ENCODE assay signal across 28 cellular contexts in the genomic region with DNA sequence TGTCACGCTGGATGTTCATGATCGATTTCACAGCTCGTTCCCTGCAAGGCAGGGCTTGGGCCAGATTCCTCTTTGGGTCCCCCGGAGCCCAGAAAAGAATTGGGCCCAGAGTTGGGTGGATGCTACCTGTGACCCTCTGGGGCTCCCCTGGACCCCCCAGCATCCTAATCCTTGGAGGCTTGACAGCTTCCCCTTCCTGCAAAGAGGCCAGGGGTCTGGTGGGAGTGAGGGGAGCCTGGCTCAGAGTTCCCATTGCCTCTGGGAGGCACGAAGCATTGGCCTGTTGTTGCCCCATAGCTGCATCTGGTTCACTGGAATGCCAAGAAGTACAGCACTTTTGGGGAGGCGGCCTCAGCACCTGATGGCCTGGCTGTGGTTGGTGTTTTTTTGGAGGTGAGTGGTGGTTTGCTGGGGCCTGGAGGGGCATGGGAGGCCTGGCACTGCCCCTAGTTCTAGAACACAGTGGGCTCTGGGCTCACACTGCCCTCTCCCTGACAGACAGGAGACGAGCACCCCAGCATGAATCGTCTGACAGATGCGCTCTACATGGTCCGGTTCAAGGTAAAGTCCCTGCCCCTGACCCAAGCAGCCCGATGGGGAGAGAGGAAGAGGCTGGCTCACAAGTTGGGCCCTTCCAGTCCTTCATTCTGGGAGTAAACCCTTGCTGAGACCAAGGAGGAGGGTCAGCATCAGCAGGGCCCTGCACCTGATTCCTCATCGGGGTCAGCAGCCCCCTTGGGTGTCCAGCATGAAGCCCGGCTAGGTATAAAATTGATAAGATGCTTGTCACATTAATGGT. TPM values are rescaled to one million over a fixed set of nuclear protein-coding genes. Genes with fewer than 3 reads are reported as not detected.
"Had no signal": no experiment of that assay in that cellular context is flagged by ENCODE, and none has a peak within 500 bp of the region (broad histone marks: within the 10 kb centered on the region; RNA-seq: fewer than 3 reads in every experiment).

No MANE protein-coding gene starts in this region.

- H3K36me3 Mint-ChIP-seq: activated CD8-positive, alpha-beta memory T cell treated with anti-CD3 and anti-CD28 coated beads, Interleukin-2, amount 10 ng/mL, durations not matched to agents 7 days and 5 days; activated naive CD8-positive, alpha-beta T cell treated with anti-CD3 and anti-CD28 coated beads for 36 hours had no signal

- ATAC-seq: activated CD8-positive, alpha-beta memory T cell treated with anti-CD3 and anti-CD28 coated beads, Interleukin-2, amount 10 ng/mL, durations not matched to agents 7 days and 5 days; Panc1 had no signal

- H3K4me3 ChIP-seq: SJCRH30 had no signal

- H3K27me3 ChIP-seq: SJCRH30 had no signal

- H3K9me3 ChIP-seq: SJCRH30 had no signal

- H3K27ac ChIP-seq: SJCRH30 had no signal

- DNase-seq: activated CD4-positive, alpha-beta T cell treated with anti-CD3 and anti-CD28 coated beads, Interleukin-2, amount 10 ng/mL, durations not matched to agents 24 days and 14 days; activated CD4-positive, alpha-beta T cell treated with anti-CD3 and anti-CD28 coated beads, Interleukin-2, amount 50 U/mL, for 48 hours; activated CD8-positive, alpha-beta memory T cell treated with anti-CD3 and anti-CD28 coated beads, Interleukin-2, amount 10 ng/mL, durations not matched to agents 7 days and 5 days; activated naive CD4-positive, alpha-beta T cell treated with Interleukin-2 at 50 U/mL for 16 hours; activated naive CD8-positive, alpha-beta T cell treated with anti-CD3 and anti-CD28 coated beads for 36 hours; cerebellar nuclear complex; KG1; NCI-H1092; NCI-H1417; NCI-H1930; NCI-H2107; NCI-H2171 treated with DMSO at 0.1 percent for 48 hours; NCI-H226; NCI-H526 treated with DMSO at 0.1 percent for 48 hours; NCI-H82; NK-92 treated with Interleukin-12 subunit alpha and Interleukin-12 subunit beta, amount 100 ng/mL, for 24 hours; OCI-M1; Right ventricle myocardium superior; RPMI8226; SJCRH30 had no signal

- H3K36me3 ChIP-seq: SJCRH30 had no signal

- H3K4me1 ChIP-seq: SJCRH30 had no signal

- H3K4me3 Mint-ChIP-seq: activated CD4-positive, alpha-beta T cell treated with anti-CD3 and anti-CD28 coated beads, Interleukin-2, amount 10 ng/mL, durations not matched to agents 24 days and 14 days; activated CD8-positive, alpha-beta memory T cell treated with anti-CD3 and anti-CD28 coated beads, Interleukin-2, amount 10 ng/mL, durations not matched to agents 7 days and 5 days; activated naive CD8-positive, alpha-beta T cell treated with anti-CD3 and anti-CD28 coated beads for 36 hours; activated T-cell treated with anti-CD3 and anti-CD28 coated beads, Interleukin-2, amount 50 U/mL, for 24 hours; T-helper 1 cell treated with Interleukin-12 subunit alpha and Interleukin-12 subunit beta and Interleukin-4 antibody, amounts not matched to agents 30 μg/mL and 1 μg/mL, for 36 hours had no signal

- H3K27ac Mint-ChIP-seq: activated CD4-positive, alpha-beta T cell treated with anti-CD3 and anti-CD28 coated beads, Interleukin-2, amount 10 ng/mL, durations not matched to agents 24 days and 14 days; activated CD8-positive, alpha-beta memory T cell treated with anti-CD3 and anti-CD28 coated beads, Interleukin-2, amount 10 ng/mL, durations not matched to agents 7 days and 5 days; activated naive CD8-positive, alpha-beta T cell treated with anti-CD3 and anti-CD28 coated beads for 36 hours; activated T-cell treated with anti-CD3 and anti-CD28 coated beads, Interleukin-2, amount 50 U/mL, for 24 hours; T-helper 1 cell treated with Interleukin-12 subunit alpha and Interleukin-12 subunit beta and Interleukin-4 antibody, amounts not matched to agents 30 μg/mL and 1 μg/mL, for 36 hours had no signal

- H3K9me3 Mint-ChIP-seq: activated CD4-positive, alpha-beta T cell treated with anti-CD3 and anti-CD28 coated beads, Interleukin-2, amount 10 ng/mL, durations not matched to agents 24 days and 14 days; activated naive CD8-positive, alpha-beta T cell treated with anti-CD3 and anti-CD28 coated beads for 36 hours; activated T-cell treated with anti-CD3 and anti-CD28 coated beads, Interleukin-2, amount 50 U/mL, for 24 hours; T-helper 1 cell treated with Interleukin-12 subunit alpha and Interleukin-12 subunit beta and Interleukin-4 antibody, amounts not matched to agents 30 μg/mL and 1 μg/mL, for 36 hours had no signal

RNA-seq across cellular contexts. Expression of a gene that starts 7.2 kb away (rescaled TPM):
- total RNA-seq: activated CD8-positive, alpha-beta memory T cell treated with anti-CD3 and anti-CD28 coated beads, Interleukin-2, amount 10 ng/mL, durations not matched to agents 7 days and 5 days; activated naive CD8-positive, alpha-beta T cell treated with anti-CD3 and anti-CD28 coated beads for 36 hours; cardiac septum; LHCN-M2; M059J; NCI-H460; Right ventricle myocardium superior; SJCRH30 had no signal

RNA-seq across cellular contexts. Expression of a gene that starts 50.0 kb away (rescaled TPM):
- total RNA-seq: activated naive CD8-positive, alpha-beta T cell treated with anti-CD3 and anti-CD28 coated beads for 36 hours; cardiac septum; LHCN-M2; M059J; Right ventricle myocardium superior; SJCRH30 had no signal
- polyA plus RNA-seq: adipose tissue had no signal
